In the genomic region with DNA sequence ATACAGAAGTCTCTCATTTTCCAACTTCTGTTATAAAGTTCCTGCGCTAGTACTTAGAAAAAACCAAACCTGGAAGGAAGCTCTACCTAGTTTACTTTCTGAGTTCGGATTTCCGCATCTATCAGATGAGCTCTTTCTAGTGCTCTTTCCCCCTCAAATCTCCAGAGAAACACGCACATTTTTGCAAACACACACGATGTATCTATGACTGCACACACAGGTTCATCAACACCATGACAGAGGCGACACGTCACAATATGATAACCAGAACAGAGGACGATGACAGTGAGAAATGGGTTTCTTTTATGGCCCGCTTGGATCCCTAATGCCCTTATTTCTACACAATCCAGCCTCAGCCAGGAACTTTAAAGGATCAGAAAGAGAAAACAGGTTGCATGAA, we compare ENCODE assay signal across 9 cellular contexts. TPM values are rescaled to one million over a fixed set of nuclear protein-coding genes. Genes with fewer than 3 reads are reported as not detected.
DNase-seq lines count a peak whose midpoint lies in the region; ATAC-seq and TF ChIP-seq lines count a peak whose summit lies in the region.
"Had no signal": no experiment of that assay in that cellular context is flagged by ENCODE, and none has a peak within 500 bp of the region (broad histone marks: within the 10 kb centered on the region; RNA-seq: fewer than 3 reads in every experiment).

No MANE protein-coding gene starts in this region.

- no peak for TF ChIP-seq POLR2A in NB4 (IDR thresholded peaks at IDR 0.05; ENCODE audit: extremely low read depth, insufficient read length)

- H3K27ac ChIP-seq in CD4-positive, alpha-beta T cell (ENCODE audit: low read depth, low read length) = peak overlapping the region; percentile 78
- H3K27ac ChIP-seq in foreskin keratinocyte = no peak overlapping the region

- H3K9me3 Mint-ChIP-seq in CD4-positive, alpha-beta T cell = no peaks in the 10 kb centered on the region

- no peaks in the 10 kb centered on the region for H3K4me1 ChIP-seq in foreskin keratinocyte

- no peak for TF ChIP-seq CTCF in CD4-positive, alpha-beta T cell (IDR thresholded peaks at IDR 0.05)
- no peak for TF ChIP-seq CTCF in NB4 (IDR thresholded peaks at IDR 0.05; ENCODE audit: low read depth, low read length)
- no peak for TF ChIP-seq CTCF in foreskin keratinocyte (conservative IDR thresholded peaks at IDR 0.05)

- POLR2A ChIA-PET in CD4-positive, alpha-beta T cell (lab: Charles Lee) = interaction anchor here (0.6 to 2.7 kb wide), 14 partner anchors 9 to 110 kb away, joined by 3 to 15 read pairs (median 5); partner anchors contain the start of gene LCP1

- H3K9me3 ChIP-seq in CD4-positive, alpha-beta T cell (ENCODE audit: control insufficient read depth, low read length) = no peaks in the 10 kb centered on the region

- peak; percentile 78 for ATAC-seq in CD4-positive, alpha-beta T cell (ENCODE audit: poor library complexity)
- ATAC-seq in GM19463 (IDR thresholded peaks at IDR 0.05; ENCODE audit: unreplicated experiment) (peak; percentile 29), foreskin keratinocyte (peak; percentile 39), sciatic nerve (peak; percentile 51)

- no peaks in the 10 kb centered on the region for H3K27me3 Mint-ChIP-seq in CD4-positive, alpha-beta T cell

- peak overlapping the region; percentile 81 for H3K4me3 ChIP-seq in NB4 (ENCODE audit: low read depth, low read length)

- no peaks in the 10 kb centered on the region for H3K27me3 ChIP-seq in CD4-positive, alpha-beta T cell (ENCODE audit: control insufficient read depth, insufficient read depth, low read length)
- H3K27me3 ChIP-seq in foreskin keratinocyte = peaks cover 10% of the 10 kb centered on the region

- peak in 5 of 10 experiments; percentile 13 to 70 (median 18) for DNase-seq in CD4-positive, alpha-beta T cell
- DNase-seq in NB4 (ENCODE audit: low read depth) (peak; percentile 66), foreskin keratinocyte (no peak), sciatic nerve (ENCODE audit: low spot score) (no peak), posterior vena cava (ENCODE audit: low spot score) (no peak), kidney glomerular epithelial cell (lab: John Stamatoyannopoulos, UW) (no peak)
- DNase-seq in activated CD8-positive, alpha-beta memory T cell treated with anti-CD3 and anti-CD28 coated beads, Interleukin-2, amount 50 U/mL, for 1 hour (ENCODE audit: extremely low read depth) = peak; percentile 36

- peak overlapping the region; percentile 88 for H3K27ac Mint-ChIP-seq in CD4-positive, alpha-beta T cell

- H3K36me3 Mint-ChIP-seq in CD4-positive, alpha-beta T cell (ENCODE audit: low read depth) = peaks cover 4% of the 10 kb centered on the region

- peaks cover 22% of the 10 kb centered on the region for H3K4me1 Mint-ChIP-seq in CD4-positive, alpha-beta T cell (ENCODE audit: low read depth)

- CTCF ChIA-PET in CD4-positive, alpha-beta T cell (lab: Charles Lee) = interaction anchor here (0.9 to 2.1 kb wide), 3 partner anchors 9 to 85 kb away, joined by 3 to 6 read pairs (median 5); no protein-coding TSS in a partner anchor

- H3K4me3 Mint-ChIP-seq in CD4-positive, alpha-beta T cell = peak overlapping the region; percentile 86

- intact Hi-C loops in CD4-positive, alpha-beta T cell (cut with DNase I, micrococcal nuclease) = loop anchor here (1.0 to 10.0 kb wide), 6 partner anchors 9 to 84 kb away; partner anchors contain the start of gene LCP1 (in 1 of the 2)
- intact Hi-C loops in sciatic nerve (cut with DNase I) (no loop called here), posterior vena cava (cut with DNase I) (no loop called here)

RNA-seq across cellular contexts. Expression of gene LRRC63, which starts 0.6 kb away (rescaled TPM):
- under 1 TPM in 1 of 2 experiments, not detected in 1; 0.17 TPM for total RNA-seq in CD4-positive, alpha-beta T cell
- total RNA-seq in foreskin keratinocyte (not detected in 2 replicates), sciatic nerve (0.49 TPM), posterior vena cava (under 1 TPM in 1 of 2 donors, not detected in 1; 0.42 TPM)
- polyA plus RNA-seq in foreskin keratinocyte = 0.02 TPM in 1 of 2 replicates, not detected in the other
- total RNA-seq: LHCN-M2 had no signal

RNA-seq across cellular contexts. Expression of gene LCP1, which starts 29.1 kb away (rescaled TPM):
- 100 to 1,000 TPM; 266 to 276 TPM for total RNA-seq in CD4-positive, alpha-beta T cell
- total RNA-seq in foreskin keratinocyte (4.7 and 105 TPM in 2 replicates), sciatic nerve (52.7 TPM), posterior vena cava (10 to 100 TPM; 72.8 to 73.8 TPM)
- 2.2 and 47.6 TPM in 2 replicates for polyA plus RNA-seq in foreskin keratinocyte
- total RNA-seq: LHCN-M2 had no signal

Comparison
In these comparisons a context has a peak if more than half of its experiments do, and no peak if none do; other contexts are left out.
1. DNase-seq: peak in NB4 (single experiment) and activated CD8-positive, alpha-beta memory T cell treated with anti-CD3 and anti-CD28 coated beads, Interleukin-2, amount 50 U/mL, for 1 hour (single experiment); none in foreskin keratinocyte (0 of 2), sciatic nerve (single experiment), posterior vena cava (single experiment) and kidney glomerular epithelial cell (single experiment).
2. intact Hi-C loops: an anchor here in CD4-positive, alpha-beta T cell (1.0 to 10.0 kb wide); none called in sciatic nerve and posterior vena cava.
3. Peak in every context shown above with its lines, with median percentiles within 50 percentile points of each other: ATAC-seq.